14 cellular contexts compared by ENCODE assay signal in genomic region chr2:135996304-135996703, GRCh38. TPM values are rescaled to one million over a fixed set of nuclear protein-coding genes. Genes with fewer than 3 reads are reported as not detected.
DNase-seq lines count a peak whose midpoint lies in the region; ATAC-seq and TF ChIP-seq lines count a peak whose summit lies in the region.
"Had no signal": no experiment of that assay in that cellular context is flagged by ENCODE, and none has a peak within 500 bp of the region (broad histone marks: within the 10 kb centered on the region; RNA-seq: fewer than 3 reads in every experiment).

No MANE protein-coding gene starts in this region.

- ATAC-seq in activated CD8-positive, alpha-beta T cell treated with anti-CD3 and anti-CD28 coated beads for 36 hours = peak; percentile 69
- no peak for ATAC-seq in activated CD8-positive, alpha-beta T cell treated with anti-CD3 and anti-CD28 coated beads, Interleukin-2, amount 10 ng/mL, durations not matched to agents 7 days and 5 days
- ATAC-seq in stimulated activated naive CD8-positive, alpha-beta T cell treated with anti-CD3 and anti-CD28 coated beads, Interleukin-15, amount 100 ng/mL, for 72 hours = peak; percentile 49
- ATAC-seq in stimulated activated naive CD8-positive, alpha-beta T cell treated with anti-CD3 and anti-CD28 coated beads, Interleukin-15, Interleukin-2, amounts not matched to agents 100 U/mL and 50 U/mL, for 24 hours = no peak
- ATAC-seq in naive B cell (ENCODE audit: low read depth in 2 of 2) (no peak), GM18873 (IDR thresholded peaks at IDR 0.05; ENCODE audit: low FRiP score, unreplicated experiment) (no peak)

- H3K27me3 Mint-ChIP-seq in activated CD8-positive, alpha-beta T cell treated with anti-CD3 and anti-CD28 coated beads for 36 hours = no peaks in the 10 kb centered on the region
- H3K27me3 Mint-ChIP-seq in activated CD8-positive, alpha-beta T cell treated with anti-CD3 and anti-CD28 coated beads, Interleukin-2, amount 10 ng/mL, durations not matched to agents 7 days and 5 days (ENCODE audit: low read depth) = no peaks in the 10 kb centered on the region
- H3K27me3 Mint-ChIP-seq in stimulated activated naive CD8-positive, alpha-beta T cell treated with anti-CD3 and anti-CD28 coated beads, Interleukin-15, amount 100 ng/mL, for 72 hours = no peaks in the 10 kb centered on the region
- no peaks in the 10 kb centered on the region for H3K27me3 Mint-ChIP-seq in naive B cell
- H3K27me3 Mint-ChIP-seq: CD4-positive, alpha-beta T cell had no signal

- TF ChIP-seq CTCF in activated CD8-positive, alpha-beta T cell treated with anti-CD3 and anti-CD28 coated beads for 36 hours (IDR thresholded peaks at IDR 0.05) = no peak

- H3K36me3 Mint-ChIP-seq in activated CD8-positive, alpha-beta T cell treated with anti-CD3 and anti-CD28 coated beads for 36 hours (ENCODE audit: low read depth) = peaks cover 27% of the 10 kb centered on the region
- peaks cover 18% of the 10 kb centered on the region for H3K36me3 Mint-ChIP-seq in activated CD8-positive, alpha-beta T cell treated with anti-CD3 and anti-CD28 coated beads, Interleukin-2, amount 10 ng/mL, durations not matched to agents 7 days and 5 days (ENCODE audit: low read depth)
- no peaks in the 10 kb centered on the region for H3K36me3 Mint-ChIP-seq in naive B cell

- H3K4me3 Mint-ChIP-seq in activated CD8-positive, alpha-beta T cell treated with anti-CD3 and anti-CD28 coated beads for 36 hours = no peak overlapping the region
- H3K4me3 Mint-ChIP-seq in activated CD8-positive, alpha-beta T cell treated with anti-CD3 and anti-CD28 coated beads, Interleukin-2, amount 10 ng/mL, durations not matched to agents 7 days and 5 days = no peak overlapping the region
- no peak overlapping the region for H3K4me3 Mint-ChIP-seq in stimulated activated naive CD8-positive, alpha-beta T cell treated with anti-CD3 and anti-CD28 coated beads, Interleukin-15, amount 100 ng/mL, for 72 hours
- H3K4me3 Mint-ChIP-seq in naive B cell = peak overlapping the region in 1 of 8 donors; percentile 29
- H3K4me3 Mint-ChIP-seq: CD4-positive, alpha-beta T cell had no signal

- DNase-seq in activated CD8-positive, alpha-beta T cell treated with anti-CD3 and anti-CD28 coated beads for 36 hours = peak; percentile 36
- DNase-seq in activated CD8-positive, alpha-beta T cell treated with anti-CD3 and anti-CD28 coated beads, Interleukin-2, amount 10 ng/mL, durations not matched to agents 7 days and 5 days = no peak
- peak in 1 of 2 donors; percentile 20 for DNase-seq in stimulated activated naive CD8-positive, alpha-beta T cell treated with anti-CD3 and anti-CD28 coated beads, Interleukin-15, amount 100 ng/mL, for 72 hours
- DNase-seq in stimulated activated naive CD8-positive, alpha-beta T cell treated with anti-CD3 and anti-CD28 coated beads, Interleukin-15, Interleukin-2, amounts not matched to agents 100 U/mL and 50 U/mL, for 24 hours = no peak
- DNase-seq in naive B cell (no peak), head of caudate nucleus (no peak)
- DNase-seq: ACHN; C1 segment of cervical spinal cord; Calu3; CD4-positive, alpha-beta T cell; DMS 273 treated with DMSO at 0.1 percent for 48 hours; GM23248; IMR-90 had no signal

- H3K4me1 Mint-ChIP-seq in activated CD8-positive, alpha-beta T cell treated with anti-CD3 and anti-CD28 coated beads for 36 hours (ENCODE audit: low read depth) = peaks cover 13% of the 10 kb centered on the region
- peaks cover 31% of the 10 kb centered on the region for H3K4me1 Mint-ChIP-seq in activated CD8-positive, alpha-beta T cell treated with anti-CD3 and anti-CD28 coated beads, Interleukin-2, amount 10 ng/mL, durations not matched to agents 7 days and 5 days (ENCODE audit: low read depth)
- H3K4me1 Mint-ChIP-seq in stimulated activated naive CD8-positive, alpha-beta T cell treated with anti-CD3 and anti-CD28 coated beads, Interleukin-15, amount 100 ng/mL, for 72 hours = peaks cover 26% of the 10 kb centered on the region
- peaks cover 39 to 53% (median 39%) of the 10 kb centered on the region in 3 donors for H3K4me1 Mint-ChIP-seq in naive B cell

- POLR2A ChIA-PET in activated CD8-positive, alpha-beta T cell treated with anti-CD3 and anti-CD28 coated beads for 36 hours (lab: Charles Lee) = interaction anchor here (0.8 to 1.4 kb wide), 3 partner anchors 9 to 61 kb away, joined by 3 to 7 read pairs (median 4); partner anchors contain the start of gene DARS1
- POLR2A ChIA-PET in activated CD8-positive, alpha-beta T cell treated with anti-CD3 and anti-CD28 coated beads, Interleukin-2, amount 10 ng/mL, durations not matched to agents 7 days and 5 days (lab: Charles Lee) = interaction anchor here (1.8 kb wide), 1 partner anchor 60 kb away, joined by 6 read pairs; no protein-coding TSS in a partner anchor

- CTCF ChIA-PET in activated CD8-positive, alpha-beta T cell treated with anti-CD3 and anti-CD28 coated beads for 36 hours (lab: Charles Lee) = interaction anchor here (1.2 to 1.5 kb wide), 5 partner anchors 11 to 388 kb away, joined by 3 to 5 read pairs (median 4); partner anchors contain the start of gene DARS1
- CTCF ChIA-PET in activated CD8-positive, alpha-beta T cell treated with anti-CD3 and anti-CD28 coated beads, Interleukin-2, amount 10 ng/mL, durations not matched to agents 7 days and 5 days (lab: Charles Lee) = interaction anchor here (0.7 to 1.9 kb wide), 7 partner anchors 8 to 381 kb away, joined by 3 to 11 read pairs (median 4); partner anchors contain the start of gene DARS1

- intact Hi-C loops in activated CD8-positive, alpha-beta T cell treated with anti-CD3 and anti-CD28 coated beads for 36 hours (cut with micrococcal nuclease) = no loop called here
- intact Hi-C loops in head of caudate nucleus (cut with DNase I) = no loop called here

- H3K27ac Mint-ChIP-seq in activated CD8-positive, alpha-beta T cell treated with anti-CD3 and anti-CD28 coated beads for 36 hours = no peak overlapping the region
- no peak overlapping the region for H3K27ac Mint-ChIP-seq in activated CD8-positive, alpha-beta T cell treated with anti-CD3 and anti-CD28 coated beads, Interleukin-2, amount 10 ng/mL, durations not matched to agents 7 days and 5 days
- H3K27ac Mint-ChIP-seq in stimulated activated naive CD8-positive, alpha-beta T cell treated with anti-CD3 and anti-CD28 coated beads, Interleukin-15, amount 100 ng/mL, for 72 hours = peak overlapping the region in 1 of 2 donors; percentile 9
- H3K27ac Mint-ChIP-seq in naive B cell = peak overlapping the region in 5 of 6 donors; percentile 41 to 95 (median 84)
- H3K27ac Mint-ChIP-seq: CD4-positive, alpha-beta T cell had no signal

- no peaks in the 10 kb centered on the region for H3K9me3 Mint-ChIP-seq in activated CD8-positive, alpha-beta T cell treated with anti-CD3 and anti-CD28 coated beads for 36 hours
- H3K9me3 Mint-ChIP-seq in activated CD8-positive, alpha-beta T cell treated with anti-CD3 and anti-CD28 coated beads, Interleukin-2, amount 10 ng/mL, durations not matched to agents 7 days and 5 days (ENCODE audit: insufficient read depth) = no peaks in the 10 kb centered on the region
- peaks cover 0 to 4% of the 10 kb centered on the region in 2 donors for H3K9me3 Mint-ChIP-seq in stimulated activated naive CD8-positive, alpha-beta T cell treated with anti-CD3 and anti-CD28 coated beads, Interleukin-15, amount 100 ng/mL, for 72 hours
- H3K9me3 Mint-ChIP-seq in naive B cell = no peaks in the 10 kb centered on the region
- H3K9me3 Mint-ChIP-seq: CD4-positive, alpha-beta T cell had no signal

RNA-seq across cellular contexts. Expression of gene DARS1, which starts 10.9 kb away (rescaled TPM):
- total RNA-seq in activated CD8-positive, alpha-beta T cell treated with anti-CD3 and anti-CD28 coated beads for 36 hours = 100 to 1,000 TPM; 210 to 211 TPM
- total RNA-seq in activated CD8-positive, alpha-beta T cell treated with anti-CD3 and anti-CD28 coated beads, Interleukin-2, amount 10 ng/mL, durations not matched to agents 7 days and 5 days = 100 to 1,000 TPM; 139 to 148 TPM
- 100 to 1,000 TPM; 143 to 226 (median 172) TPM for polyA plus RNA-seq in naive B cell (ENCODE audit: low read depth in 6 of 6)

Comparison
In these comparisons a context has a peak if more than half of its experiments do, and no peak if none do; other contexts are left out.
1. ATAC-seq: peak in activated CD8-positive, alpha-beta T cell treated with anti-CD3 and anti-CD28 coated beads for 36 hours (single experiment) and stimulated activated naive CD8-positive, alpha-beta T cell treated with anti-CD3 and anti-CD28 coated beads, Interleukin-15, amount 100 ng/mL, for 72 hours (single experiment); none in activated CD8-positive, alpha-beta T cell treated with anti-CD3 and anti-CD28 coated beads, Interleukin-2, amount 10 ng/mL, durations not matched to agents 7 days and 5 days (single experiment), stimulated activated naive CD8-positive, alpha-beta T cell treated with anti-CD3 and anti-CD28 coated beads, Interleukin-15, Interleukin-2, amounts not matched to agents 100 U/mL and 50 U/mL, for 24 hours (single experiment), naive B cell (0 of 2) and GM18873 (single experiment).
2. H3K27ac Mint-ChIP-seq: peak in naive B cell (5 of 6); none in activated CD8-positive, alpha-beta T cell treated with anti-CD3 and anti-CD28 coated beads for 36 hours (single experiment) and activated CD8-positive, alpha-beta T cell treated with anti-CD3 and anti-CD28 coated beads, Interleukin-2, amount 10 ng/mL, durations not matched to agents 7 days and 5 days (single experiment).